25 cellular contexts compared by ENCODE assay signal in the genomic region with DNA sequence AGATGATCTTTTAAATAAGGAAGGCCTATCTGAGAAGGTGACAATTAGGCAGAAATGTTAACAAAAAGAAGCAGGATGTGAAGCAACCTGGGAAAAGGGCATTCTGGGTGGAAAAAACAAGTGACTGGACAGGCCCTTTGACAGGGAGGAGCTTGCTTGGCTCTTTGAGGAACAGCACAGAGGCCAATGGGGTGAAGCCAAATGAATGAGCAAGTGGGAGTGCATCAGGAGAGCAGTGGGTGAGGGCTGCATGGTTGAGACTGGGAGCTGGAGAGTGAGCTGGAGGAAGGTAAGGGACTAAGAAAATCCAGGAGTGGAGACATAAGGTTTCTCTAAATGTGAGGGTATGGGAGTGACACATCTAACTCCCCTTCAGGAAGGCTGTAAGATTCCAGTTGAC.
DNase-seq lines count a peak whose midpoint lies in the region; ATAC-seq, FAIRE-seq and TF ChIP-seq lines count a peak whose summit lies in the region.
"Had no signal": no experiment of that assay in that cellular context is flagged by ENCODE, and none has a peak within 500 bp of the region (broad histone marks: within the 10 kb centered on the region; RNA-seq: fewer than 3 reads in every experiment).

No MANE protein-coding gene starts in this region.

- no peak overlapping the region for H3K27ac ChIP-seq in endodermal cell (ENCODE audit: low read depth, low read length)
- H3K27ac ChIP-seq: BLaER1, Peyer's patch had no signal

- H3K36me3 Mint-ChIP-seq in endodermal cell (ENCODE audit: low read depth): no peaks in the 10 kb centered on the region
- H3K36me3 Mint-ChIP-seq: T-cell had no signal

- H3K4me1 ChIP-seq in endodermal cell (ENCODE audit: control insufficient read depth, insufficient read depth, low read length) (peaks cover 11% of the 10 kb centered on the region), mucosa of descending colon (ENCODE audit: low read depth) (peaks cover 7% of the 10 kb centered on the region)
- H3K4me1 ChIP-seq: Peyer's patch had no signal

- no peak overlapping the region for H3K4me3 Mint-ChIP-seq in endodermal cell
- H3K4me3 Mint-ChIP-seq: CD4-positive, alpha-beta T cell; T-cell had no signal

- ATAC-seq in mucosa of descending colon: peak; percentile 41
- ATAC-seq: T-cell had no signal

- H3K9me3 Mint-ChIP-seq in endodermal cell: no peaks in the 10 kb centered on the region
- H3K9me3 Mint-ChIP-seq: CD4-positive, alpha-beta T cell had no signal

- TF ChIP-seq CTCF in endodermal cell (conservative IDR thresholded peaks at IDR 0.05) (no peak), mucosa of descending colon (IDR thresholded peaks at IDR 0.05) (no peak)

- no peaks in the 10 kb centered on the region for H3K27me3 Mint-ChIP-seq in endodermal cell (ENCODE audit: insufficient read depth)
- H3K27me3 Mint-ChIP-seq: CD4-positive, alpha-beta T cell had no signal

- H3K27ac Mint-ChIP-seq in endodermal cell: peak overlapping the region; percentile 9
- H3K27ac Mint-ChIP-seq: CD4-positive, alpha-beta T cell; T-cell had no signal

- H3K9me3 ChIP-seq in endodermal cell (ENCODE audit: control insufficient read depth, low read length) (no peaks in the 10 kb centered on the region), mucosa of descending colon (no peaks in the 10 kb centered on the region)
- H3K9me3 ChIP-seq: BLaER1, Peyer's patch had no signal

- H3K4me3 ChIP-seq in endodermal cell (ENCODE audit: low read length): no peak overlapping the region
- H3K4me3 ChIP-seq in mucosa of descending colon: no peak overlapping the region
- H3K4me3 ChIP-seq: BLaER1, Peyer's patch had no signal

- H3K9ac ChIP-seq in endodermal cell (ENCODE audit: extremely low read depth, low read length, poor library complexity, severe bottlenecking): no peak overlapping the region
- H3K9ac ChIP-seq: BLaER1 had no signal

- intact Hi-C loops in mucosa of descending colon (cut with DNase I, micrococcal nuclease): no loop called here

- no peaks in the 10 kb centered on the region for H3K27me3 ChIP-seq in endodermal cell (ENCODE audit: control insufficient read depth, insufficient read depth, low read length, poor library complexity, severe bottlenecking)
- H3K27me3 ChIP-seq: BLaER1, Peyer's patch had no signal

- peak; percentile 7 for DNase-seq in NOMO-1 treated with DMSO at 0.1 percent for 48 hours (lab: John Stamatoyannopoulos, UW; ENCODE audit: unreplicated experiment)
- DNase-seq in NOMO-1 treated with dmso at 0.1 percent for 144 hours (lab: John Stamatoyannopoulos, UW; ENCODE audit: unreplicated experiment): no peak
- no peak for DNase-seq in endodermal cell
- no peak for DNase-seq in mucosa of descending colon
- DNase-seq in activated naive CD4-positive, alpha-beta T cell (lab: John Stamatoyannopoulos, UW): no peak
- DNase-seq in RKO (ENCODE audit: low spot score): no peak
- no peak for DNase-seq in RCC 7860 (ENCODE audit: low spot score)
- DNase-seq: CD4-positive, alpha-beta T cell; COR-L47; DND-41; KBM-7; MV-4-11; NCI-H1105; NCI-H1436 treated with DMSO at 0.1 percent for 48 hours; NCI-H187 treated with DMSO at 0.1 percent for 48 hours; NCI-H2171 treated with DMSO at 0.1 percent for 48 hours; NCI-H345; NCI-H510A treated with DMSO at 0.1 percent for 48 hours; NCI-H774; Peyer's patch; T-cell had no signal

- FAIRE-seq in RCC 7860 (lab: Jason Lieb, UNC): no peak
- FAIRE-seq: A204.1, GM12892, H54 had no signal

- no peaks in the 10 kb centered on the region for H3K36me3 ChIP-seq in endodermal cell (ENCODE audit: control insufficient read depth, insufficient read depth, low read length)
- no peaks in the 10 kb centered on the region for H3K36me3 ChIP-seq in mucosa of descending colon (ENCODE audit: low read depth)
- H3K36me3 ChIP-seq: BLaER1, Peyer's patch had no signal

- peaks cover 20% of the 10 kb centered on the region for H3K4me1 Mint-ChIP-seq in endodermal cell
- H3K4me1 Mint-ChIP-seq: T-cell had no signal
